8 cellular contexts compared by ENCODE assay signal in the genomic region with DNA sequence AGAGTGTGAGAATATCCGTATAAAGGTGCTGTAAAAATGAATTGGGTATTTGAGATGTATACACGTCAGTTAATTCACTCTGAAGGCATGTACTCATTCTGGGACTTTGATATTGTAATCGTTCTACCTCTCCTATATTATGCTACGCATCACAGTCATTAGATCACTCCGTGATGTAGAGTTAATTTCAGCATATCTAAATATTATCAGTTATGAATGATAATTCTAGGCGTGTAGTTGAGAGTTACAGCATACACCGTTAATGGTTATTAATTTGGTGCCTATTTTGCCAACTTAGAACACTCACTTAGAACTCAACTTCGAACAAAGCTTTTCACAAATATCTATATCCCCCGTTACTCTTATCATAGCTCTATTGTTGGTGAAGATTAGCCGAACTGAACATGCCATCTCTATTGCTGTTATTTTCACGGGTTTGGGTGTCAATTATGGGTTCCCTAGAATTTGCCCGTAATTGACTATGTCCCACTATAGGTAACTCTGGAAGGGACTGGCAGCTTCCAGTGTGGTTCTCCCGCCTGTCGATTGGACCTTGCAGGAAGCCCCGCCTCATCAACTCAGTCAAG. TPM values are rescaled to one million over a fixed set of nuclear protein-coding genes. Genes with fewer than 3 reads are reported as not detected.
DNase-seq lines count a peak whose midpoint lies in the region; ATAC-seq and TF ChIP-seq lines count a peak whose summit lies in the region.

No MANE protein-coding gene starts in this region.

- no peaks in the 10 kb centered on the region for H3K9me3 ChIP-seq in PC-3 (ENCODE audit: low read length)
- H3K9me3 ChIP-seq in duodenal mucosa (ENCODE audit: control insufficient read depth in 1 of 2, low read length in 2 of 2), result no peaks in the 10 kb centered on the region

- POLR2A ChIA-PET in PC-3 (lab: Charles Lee; ENCODE audit: unreplicated experiment), result interaction anchor here (0.5 to 0.8 kb wide), 4 partner anchors 15 to 155 kb away, joined by 3 to 7 read pairs (median 4); no protein-coding TSS in a partner anchor

- peaks cover 40% of the 10 kb centered on the region for H3K79me2 ChIP-seq in PC-3 (ENCODE audit: low read length)

- no peaks in the 10 kb centered on the region for H3F3A ChIP-seq in PC-3 (ENCODE audit: low read length, unreplicated experiment)

- peak overlapping the region; percentile 82 for H2AFZ ChIP-seq in PC-3 (ENCODE audit: low read length)

- no peaks in the 10 kb centered on the region for H3K9me3 Mint-ChIP-seq in activated naive CD4-positive, alpha-beta T cell treated with anti-CD3 and anti-CD28 coated beads for 36 hours
- H3K9me3 Mint-ChIP-seq in natural killer cell, result no peaks in the 10 kb centered on the region

- CTCF ChIA-PET in activated naive CD4-positive, alpha-beta T cell treated with anti-CD3 and anti-CD28 coated beads for 36 hours (lab: Charles Lee), result interaction anchor here (0.7 to 1.0 kb wide), 2 partner anchors 317 to 341 kb away, joined by 3 read pairs; no protein-coding TSS in a partner anchor
- CTCF ChIA-PET in PC-3 (lab: Charles Lee), result no interaction called here

- H3K4me1 ChIP-seq in PC-3 (ENCODE audit: insufficient read depth, low read length), result peaks cover 51% of the 10 kb centered on the region
- peaks cover 23 to 28% of the 10 kb centered on the region in 2 donors for H3K4me1 ChIP-seq in duodenal mucosa (ENCODE audit: control insufficient read depth in 1 of 2, insufficient read depth in 2 of 2, low read length in 2 of 2)

- H3K27me3 ChIP-seq in PC-3 (ENCODE audit: low read length), result no peaks in the 10 kb centered on the region
- no peaks in the 10 kb centered on the region for H3K27me3 ChIP-seq in duodenal mucosa (ENCODE audit: control insufficient read depth in 1 of 2, insufficient read depth in 2 of 2, low read length in 2 of 2)

- H3K27ac Mint-ChIP-seq in activated naive CD4-positive, alpha-beta T cell treated with anti-CD3 and anti-CD28 coated beads for 36 hours, result no peak overlapping the region
- H3K27ac Mint-ChIP-seq in natural killer cell, result peak overlapping the region; percentile 61 to 80

- TF ChIP-seq CTCF in PC-3 (conservative IDR thresholded peaks at IDR 0.05; ENCODE audit: low read depth, low read length) (no peak), natural killer cell (IDR thresholded peaks at IDR 0.05) (no peak)

- no peaks in the 10 kb centered on the region for H3K27me3 Mint-ChIP-seq in activated naive CD4-positive, alpha-beta T cell treated with anti-CD3 and anti-CD28 coated beads for 36 hours (ENCODE audit: low read depth)
- H3K27me3 Mint-ChIP-seq in natural killer cell (ENCODE audit: low read depth in 2 of 2), result peaks cover 0 to 10% of the 10 kb centered on the region in 2 donors

- no peaks in the 10 kb centered on the region for H3K36me3 Mint-ChIP-seq in activated naive CD4-positive, alpha-beta T cell treated with anti-CD3 and anti-CD28 coated beads for 36 hours (ENCODE audit: low read depth)
- no peaks in the 10 kb centered on the region for H3K36me3 Mint-ChIP-seq in natural killer cell

- H3K9ac ChIP-seq in PC-3 (ENCODE audit: low read length) (no peak overlapping the region; the same call in 1 of the 2 replicates), duodenal mucosa (ENCODE audit: low read depth in 1 of 2, low read length in 2 of 2) (peak overlapping the region; percentile 64 to 65)

- H3K9me2 ChIP-seq in PC-3 (replicated peaks; ENCODE audit: low read length), result no peaks in the 10 kb centered on the region

- ATAC-seq in PC-3, result no peak
- no peak for ATAC-seq in natural killer cell

- DNase-seq in activated naive CD4-positive, alpha-beta T cell treated with anti-CD3 and anti-CD28 coated beads for 36 hours, result no peak
- no peak for DNase-seq in activated naive CD4-positive, alpha-beta T cell treated with Interleukin-2 at 50 U/mL for 16 hours
- DNase-seq in PC-3 (no peak), natural killer cell (no peak), germinal center (ENCODE audit: low spot score) (no peak), NCI-H2227 treated with DMSO at 0.1 percent for 48 hours (lab: John Stamatoyannopoulos, UW) (no peak), posterior vena cava (ENCODE audit: low spot score) (no peak)

- intact Hi-C loops in activated naive CD4-positive, alpha-beta T cell treated with anti-CD3 and anti-CD28 coated beads for 36 hours (cut with micrococcal nuclease), result loop anchor here (1.0 to 10.0 kb wide), 4 partner anchors 65 to 555 kb away; partner anchors contain the start of genes DNAJC9, ECD, FAM149B1 and MICU1
- intact Hi-C loops in PC-3 (cut with micrococcal nuclease), result loop anchor here (2.0 to 5.0 kb wide), 3 partner anchors 46 to 371 kb away; no protein-coding TSS in a partner anchor
- intact Hi-C loops in natural killer cell (cut with micrococcal nuclease), result loop anchor here (2.0 kb wide), 1 partner anchor 327 kb away; no protein-coding TSS in a partner anchor
- intact Hi-C loops in posterior vena cava (cut with DNase I), result loop anchor here in 1 of 2 donors (5.0 kb wide), 1 partner anchor 141 kb away; no protein-coding TSS in a partner anchor

- H3K4me1 Mint-ChIP-seq in activated naive CD4-positive, alpha-beta T cell treated with anti-CD3 and anti-CD28 coated beads for 36 hours (ENCODE audit: low read depth), result peaks cover 32% of the 10 kb centered on the region
- H3K4me1 Mint-ChIP-seq in natural killer cell, result peaks cover 26 to 28% of the 10 kb centered on the region in 2 donors

- H4K20me1 ChIP-seq in PC-3 (ENCODE audit: low read length), result peaks cover 25% of the 10 kb centered on the region

- peak overlapping the region; percentile 82 for H3K4me3 Mint-ChIP-seq in activated naive CD4-positive, alpha-beta T cell treated with anti-CD3 and anti-CD28 coated beads for 36 hours
- peak overlapping the region; percentile 86 for H3K4me3 Mint-ChIP-seq in natural killer cell

- BruUV-seq in PC-3 (replicated peaks; lab: Mats Ljungman, UMichigan), result TSS peak; percentile 71

- H3K4me2 ChIP-seq in PC-3 (ENCODE audit: low read length), result peak overlapping the region; percentile 86

- no peaks in the 10 kb centered on the region for H3K36me3 ChIP-seq in PC-3 (ENCODE audit: low read depth, low read length)
- H3K36me3 ChIP-seq in duodenal mucosa (ENCODE audit: control insufficient read depth in 1 of 2, insufficient read depth in 2 of 2, low read length in 2 of 2), result no peaks in the 10 kb centered on the region

- H3K27ac ChIP-seq in PC-3 (ENCODE audit: low read length) (no peak overlapping the region), duodenal mucosa (ENCODE audit: low read depth, low read length) (peak overlapping the region; percentile 82)

- H3K4me3 ChIP-seq in PC-3 (ENCODE audit: low read length) (peak overlapping the region; percentile 94), duodenal mucosa (ENCODE audit: low read depth in 1 of 2, low read length in 2 of 2) (peak overlapping the region; percentile 82 to 89)

RNA-seq across cellular contexts. Expression of gene MCU, which starts 0.4 kb away (rescaled TPM):
- total RNA-seq in activated naive CD4-positive, alpha-beta T cell treated with anti-CD3 and anti-CD28 coated beads for 36 hours, result 10 to 100 TPM; 23.6 to 25.6 TPM
- total RNA-seq in PC-3 (2014; rRNA removed) (16.4 and 21.5 TPM in 2 replicates), natural killer cell (10 to 100 TPM; 13.1 to 15.6 (median 14.1) TPM), posterior vena cava (10 to 100 TPM; 23.7 to 24.0 TPM)
